17 cellular contexts compared by ENCODE assay signal in the genomic region with DNA sequence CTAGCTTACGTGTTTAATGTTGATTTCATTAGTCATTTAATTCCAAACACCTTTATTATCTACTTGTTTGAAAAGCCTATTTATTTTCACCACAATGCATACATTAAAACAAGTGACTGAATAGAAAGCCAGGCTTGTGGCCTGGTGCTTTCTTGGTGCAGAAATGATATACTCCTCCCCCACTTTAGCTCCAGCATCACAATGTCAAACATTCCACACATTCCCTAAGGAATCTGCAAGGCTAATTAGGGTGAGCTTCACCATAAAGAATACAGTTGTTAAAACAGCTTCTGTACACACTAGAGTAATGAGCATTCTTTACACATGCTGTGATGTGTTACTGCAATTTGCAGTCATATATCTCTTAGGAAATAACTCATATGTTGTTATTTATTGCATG.
DNase-seq lines count a peak whose midpoint lies in the region; ATAC-seq and TF ChIP-seq lines count a peak whose summit lies in the region.
"Had no signal": no experiment of that assay in that cellular context is flagged by ENCODE, and none has a peak within 500 bp of the region (broad histone marks: within the 10 kb centered on the region; RNA-seq: fewer than 3 reads in every experiment).

No MANE protein-coding gene starts in this region.

- 36% methylated on average over 1 of the region's 1 CpG for WGBS in smooth muscle cell (ENCODE audit: low lambda C conversion rate)

- no peak overlapping the region for H3K4me3 ChIP-seq in HAP-1
- no peak overlapping the region for H3K4me3 ChIP-seq in astrocyte of the cerebellum (ENCODE audit: low read depth, low read length)
- no peak overlapping the region for H3K4me3 ChIP-seq in smooth muscle cell
- H3K4me3 ChIP-seq: dorsolateral prefrontal cortex, psoas muscle had no signal

- no peak overlapping the region for H3K9ac ChIP-seq in smooth muscle cell (ENCODE audit: low read depth)

- H3K27me3 ChIP-seq in HAP-1 (ENCODE audit: low read depth), result no peaks in the 10 kb centered on the region
- H3K27me3 ChIP-seq in smooth muscle cell (ENCODE audit: low read depth), result no peaks in the 10 kb centered on the region
- H3K27me3 ChIP-seq: dorsolateral prefrontal cortex had no signal

- no peaks in the 10 kb centered on the region for H3K9me3 ChIP-seq in HAP-1
- H3K9me3 ChIP-seq in smooth muscle cell (replicated peaks; ENCODE audit: low read depth), result no peaks in the 10 kb centered on the region
- H3K9me3 ChIP-seq: psoas muscle had no signal

- no peak overlapping the region for H3K27ac ChIP-seq in smooth muscle cell (ENCODE audit: low read depth)
- H3K27ac ChIP-seq: dorsolateral prefrontal cortex, psoas muscle, VCaP had no signal

- TF ChIP-seq CTCF in astrocyte of the cerebellum (IDR thresholded peaks at IDR 0.05; ENCODE audit: low read depth, low read length, missing control alignments), result no peak
- no peak for TF ChIP-seq CTCF in smooth muscle cell (IDR thresholded peaks at IDR 0.05; ENCODE audit: borderline replicate concordance, insufficient read depth, poor library complexity, severe bottlenecking)

- no peak overlapping the region for H3K4me2 ChIP-seq in smooth muscle cell

- in situ Hi-C loops in HAP-1 (cut with MboI; ENCODE audit: low sequenced_read_pairs), result loop anchor here (25.0 kb wide), 1 partner anchor 966 kb away; no protein-coding TSS in a partner anchor
- in situ Hi-C loops in astrocyte of the cerebellum (cut with HindIII; ENCODE audit: low sequenced_read_pairs), result no loop called here

- peak overlapping the region; percentile 33 for H2AFZ ChIP-seq in smooth muscle cell (ENCODE audit: low read depth)

- peak; percentile 61 to 97 for DNase-seq in HAP-1 (ENCODE audit: low spot score in 2 of 2)
- DNase-seq in astrocyte of the cerebellum (ENCODE audit: low read depth), result peak; percentile 44
- peak; percentile 76 for DNase-seq in islet precursor cell
- DNase-seq in smooth muscle cell (lab: John Stamatoyannopoulos, UW; ENCODE audit: unreplicated experiment), result no peak
- no peak for DNase-seq in DMS53 (lab: John Stamatoyannopoulos, UW)
- DNase-seq: activated effector memory CD4-positive, alpha-beta T cell treated with anti-CD3 and anti-CD28 coated beads, Interleukin-2, amount 50 U/mL, for 16 hours; anterior cingulate cortex; dorsolateral prefrontal cortex; immature natural killer cell; KBM-7; NCI-H1436 treated with DMSO at 0.1 percent for 48 hours; OCI-M1; psoas muscle; stimulated activated CD4-positive, alpha-beta T cell treated with anti-CD3 and anti-CD28 coated beads, Interleukin-1b, Interleukin-23, amount 100 ng/mL, for 48 hours had no signal

- H3K4me1 ChIP-seq in HAP-1 (peaks cover 35% of the 10 kb centered on the region), smooth muscle cell (ENCODE audit: low read depth) (peaks cover 25% of the 10 kb centered on the region)
- H3K4me1 ChIP-seq: psoas muscle had no signal

- H3K36me3 ChIP-seq in HAP-1 (replicated peaks) (no peaks in the 10 kb centered on the region), smooth muscle cell (ENCODE audit: low read depth) (no peaks in the 10 kb centered on the region)

- no peak for ATAC-seq in GM18858 (IDR thresholded peaks at IDR 0.05; ENCODE audit: unreplicated experiment)
- ATAC-seq in HG03521 (IDR thresholded peaks at IDR 0.05; ENCODE audit: unreplicated experiment), result no peak
- ATAC-seq: psoas muscle had no signal

- H4K20me1 ChIP-seq in smooth muscle cell (ENCODE audit: low read depth), result no peaks in the 10 kb centered on the region

- no peaks in the 10 kb centered on the region for H3F3A ChIP-seq in smooth muscle cell (ENCODE audit: low read depth)

- no peaks in the 10 kb centered on the region for H3K79me2 ChIP-seq in smooth muscle cell (ENCODE audit: low read depth)

Comparison
In these comparisons a context has a peak if more than half of its experiments do, and no peak if none do; other contexts are left out.
1. DNase-seq: peak in HAP-1 (2 of 2), astrocyte of the cerebellum (single experiment) and islet precursor cell (single experiment); none in smooth muscle cell (single experiment) and DMS53 (single experiment).